In the genomic region with DNA sequence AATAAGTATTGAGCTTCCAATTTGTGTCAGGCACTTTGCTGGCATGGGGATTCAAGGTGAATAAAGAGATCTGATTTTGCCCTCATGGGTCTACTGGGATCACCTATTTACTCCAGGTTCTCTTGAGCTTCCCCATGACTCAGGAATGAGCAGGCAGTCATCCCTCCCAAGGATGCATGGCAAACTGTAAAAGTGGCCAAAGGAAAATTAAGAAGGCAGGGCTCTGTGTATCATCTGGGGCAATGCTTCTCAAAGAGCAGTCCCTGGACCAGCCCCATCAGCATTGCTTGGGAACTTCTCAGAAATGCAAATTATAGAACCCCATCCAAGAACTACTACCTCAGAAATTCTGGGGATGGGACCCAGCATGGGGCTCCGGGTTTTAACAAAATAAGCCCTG, we compare ENCODE assay signal across 35 cellular contexts. TPM values are rescaled to one million over a fixed set of nuclear protein-coding genes. Genes with fewer than 3 reads are reported as not detected.
"Had no signal": no experiment of that assay in that cellular context is flagged by ENCODE, and none has a peak within 500 bp of the region (broad histone marks: within the 10 kb centered on the region; RNA-seq: fewer than 3 reads in every experiment).

No MANE protein-coding gene starts in this region.

- H3K27me3 ChIP-seq: adrenal gland, body of pancreas, gastrocnemius medialis, heart left ventricle had no signal

- H3K4me3 ChIP-seq: adrenal gland, body of pancreas, gastrocnemius medialis, heart left ventricle had no signal

- H3K36me3 Mint-ChIP-seq: activated naive CD4-positive, alpha-beta T cell treated with anti-CD3 and anti-CD28 coated beads, Interleukin-2, amount 50 U/mL, for 24 hours; activated naive CD8-positive, alpha-beta T cell treated with anti-CD3 and anti-CD28 coated beads for 36 hours had no signal

- H3K9me3 ChIP-seq: adrenal gland, body of pancreas, gastrocnemius medialis, heart left ventricle had no signal

- H3K27ac ChIP-seq: adrenal gland, body of pancreas, foreskin keratinocyte, gastrocnemius medialis, heart left ventricle, WERI-Rb-1 had no signal

- FAIRE-seq: colon had no signal

- H3K27me3 Mint-ChIP-seq: activated CD4-positive, alpha-beta T cell treated with anti-CD3 and anti-CD28 coated beads for 36 hours; activated naive CD8-positive, alpha-beta T cell treated with anti-CD3 and anti-CD28 coated beads for 36 hours had no signal

- H3K4me3 Mint-ChIP-seq: activated CD4-positive, alpha-beta memory T cell treated with anti-CD3 and anti-CD28 coated beads, Interleukin-2, amount 10 ng/mL, durations not matched to agents 7 days and 5 days; activated CD4-positive, alpha-beta T cell treated with anti-CD3 and anti-CD28 coated beads for 36 hours; activated CD4-positive, alpha-beta T cell treated with anti-CD3 and anti-CD28 coated beads, Interleukin-2, amount 10 ng/mL, durations not matched to agents 7 days and 5 days; activated naive CD4-positive, alpha-beta T cell treated with anti-CD3 and anti-CD28 coated beads for 36 hours; activated naive CD4-positive, alpha-beta T cell treated with anti-CD3 and anti-CD28 coated beads, Interleukin-2, amount 50 U/mL, for 24 hours; activated naive CD8-positive, alpha-beta T cell treated with anti-CD3 and anti-CD28 coated beads for 36 hours; activated naive CD8-positive, alpha-beta T cell treated with anti-CD3 and anti-CD28 coated beads, Interleukin-2, amount 50 U/mL, for 24 hours; activated T-helper 1 cell treated with anti-CD3 and anti-CD28 coated beads, Interleukin-12 subunit alpha, Interleukin-12 subunit beta, Interleukin-2, Interleukin-4 antibody, amounts not matched to agents 30 ng/mL and 10 ng/mL and 1 ng/mL, durations not matched to agents 14 hours and 24 hours and 36 hours; T-helper 17 cell; T-helper 2 cell treated with Interferon-gamma antibody and Interleukin-4, amounts not matched to agents 5 μg/mL and 100 μg/mL, for 36 hours had no signal

- ATAC-seq: activated CD4-positive, alpha-beta T cell treated with anti-CD3 and anti-CD28 coated beads for 36 hours; activated naive CD8-positive, alpha-beta T cell treated with anti-CD3 and anti-CD28 coated beads, Interleukin-2, amount 50 U/mL, for 24 hours; body of pancreas; esophagus mucosa; foreskin keratinocyte; gastrocnemius medialis; heart left ventricle; T-helper 17 cell had no signal

- DNase-seq: activated CD4-positive, alpha-beta memory T cell treated with anti-CD3 and anti-CD28 coated beads, Interleukin-2, amount 10 ng/mL, durations not matched to agents 7 days and 5 days; activated CD4-positive, alpha-beta T cell treated with anti-CD3 and anti-CD28 coated beads for 36 hours; activated CD4-positive, alpha-beta T cell treated with anti-CD3 and anti-CD28 coated beads, Interleukin-2, amount 10 ng/mL, durations not matched to agents 7 days and 5 days; activated CD4-positive, alpha-beta T cell treated with anti-CD3 and anti-CD28 coated beads, Interleukin-2, amount 50 U/mL, for 4 hours; activated CD4-positive, CD25-positive, alpha-beta regulatory T cell; activated CD4-positive, CD25-positive, alpha-beta regulatory T cell treated with anti-CD3 and anti-CD28 coated beads, Interleukin-2, amount 50 U/mL, for 72 hours; activated CD8-positive, alpha-beta memory T cell treated with anti-CD3 and anti-CD28 coated beads for 24 hours; activated effector memory CD4-positive, alpha-beta T cell treated with anti-CD3 and anti-CD28 coated beads, Interleukin-2, amount 50 U/mL, for 16 hours; activated naive CD4-positive, alpha-beta T cell treated with anti-CD3 and anti-CD28 coated beads for 36 hours; activated naive CD8-positive, alpha-beta T cell treated with anti-CD3 and anti-CD28 coated beads for 36 hours; activated naive CD8-positive, alpha-beta T cell treated with anti-CD3 and anti-CD28 coated beads, Interleukin-2, amount 50 U/mL, for 24 hours; activated T-cell treated with anti-CD3 and anti-CD28 coated beads, Interleukin-2, amount 50 U/mL, for 48 hours; adrenal gland; amygdala; aorta; body of pancreas; caudate nucleus; cortex of kidney; effector CD8-positive, alpha-beta T cell; foreskin keratinocyte; gastrocnemius medialis; glutamatergic neuron; heart left ventricle; T-helper 1 cell; T-helper 17 cell; T1000; WERI-Rb-1 had no signal

- H3K36me3 ChIP-seq: adrenal gland, gastrocnemius medialis, WERI-Rb-1 had no signal

- H3K4me1 ChIP-seq: adrenal gland, body of pancreas, gastrocnemius medialis, heart left ventricle had no signal

- H3K27ac Mint-ChIP-seq: activated CD4-positive, alpha-beta memory T cell treated with anti-CD3 and anti-CD28 coated beads, Interleukin-2, amount 10 ng/mL, durations not matched to agents 7 days and 5 days; activated CD4-positive, alpha-beta T cell treated with anti-CD3 and anti-CD28 coated beads for 36 hours; activated CD4-positive, alpha-beta T cell treated with anti-CD3 and anti-CD28 coated beads, Interleukin-2, amount 10 ng/mL, durations not matched to agents 7 days and 5 days; activated naive CD4-positive, alpha-beta T cell treated with anti-CD3 and anti-CD28 coated beads for 36 hours; activated naive CD4-positive, alpha-beta T cell treated with anti-CD3 and anti-CD28 coated beads, Interleukin-2, amount 50 U/mL, for 24 hours; activated naive CD8-positive, alpha-beta T cell treated with anti-CD3 and anti-CD28 coated beads for 36 hours; activated naive CD8-positive, alpha-beta T cell treated with anti-CD3 and anti-CD28 coated beads, Interleukin-2, amount 50 U/mL, for 24 hours; activated T-helper 1 cell treated with anti-CD3 and anti-CD28 coated beads, Interleukin-12 subunit alpha, Interleukin-12 subunit beta, Interleukin-2, Interleukin-4 antibody, amounts not matched to agents 30 ng/mL and 10 ng/mL and 1 ng/mL, durations not matched to agents 14 hours and 24 hours and 36 hours; activated T-helper 2 cell treated with anti-CD3 and anti-CD28 coated beads, Interferon-gamma antibody, Interleukin-2, Interleukin-4, amounts not matched to agents 10 μg/mL and 5 μg/mL and 100 μg/mL, durations not matched to agents 14 hours and 24 hours and 36 hours; T-helper 17 cell; T-helper 2 cell treated with Interferon-gamma antibody and Interleukin-4, amounts not matched to agents 5 μg/mL and 100 μg/mL, for 36 hours had no signal

- H3K4me1 Mint-ChIP-seq: activated CD4-positive, alpha-beta memory T cell treated with anti-CD3 and anti-CD28 coated beads, Interleukin-2, amount 10 ng/mL, durations not matched to agents 7 days and 5 days; activated CD4-positive, alpha-beta T cell treated with anti-CD3 and anti-CD28 coated beads for 36 hours; activated CD4-positive, alpha-beta T cell treated with anti-CD3 and anti-CD28 coated beads, Interleukin-2, amount 10 ng/mL, durations not matched to agents 7 days and 5 days; activated naive CD4-positive, alpha-beta T cell treated with anti-CD3 and anti-CD28 coated beads, Interleukin-2, amount 50 U/mL, for 24 hours; activated naive CD8-positive, alpha-beta T cell treated with anti-CD3 and anti-CD28 coated beads for 36 hours; activated naive CD8-positive, alpha-beta T cell treated with anti-CD3 and anti-CD28 coated beads, Interleukin-2, amount 50 U/mL, for 24 hours; T-helper 17 cell had no signal

- H3K9me3 Mint-ChIP-seq: activated CD4-positive, alpha-beta memory T cell treated with anti-CD3 and anti-CD28 coated beads, Interleukin-2, amount 10 ng/mL, durations not matched to agents 7 days and 5 days; activated CD4-positive, alpha-beta T cell treated with anti-CD3 and anti-CD28 coated beads, Interleukin-2, amount 10 ng/mL, durations not matched to agents 7 days and 5 days; activated naive CD4-positive, alpha-beta T cell treated with anti-CD3 and anti-CD28 coated beads for 36 hours; activated naive CD4-positive, alpha-beta T cell treated with anti-CD3 and anti-CD28 coated beads, Interleukin-2, amount 50 U/mL, for 24 hours; activated naive CD8-positive, alpha-beta T cell treated with anti-CD3 and anti-CD28 coated beads for 36 hours; activated naive CD8-positive, alpha-beta T cell treated with anti-CD3 and anti-CD28 coated beads, Interleukin-2, amount 50 U/mL, for 24 hours; activated T-helper 1 cell treated with anti-CD3 and anti-CD28 coated beads, Interleukin-12 subunit alpha, Interleukin-12 subunit beta, Interleukin-2, Interleukin-4 antibody, amounts not matched to agents 30 ng/mL and 10 ng/mL and 1 ng/mL, durations not matched to agents 14 hours and 24 hours and 36 hours; activated T-helper 2 cell treated with anti-CD3 and anti-CD28 coated beads, Interferon-gamma antibody, Interleukin-2, Interleukin-4, amounts not matched to agents 10 μg/mL and 5 μg/mL and 100 μg/mL, durations not matched to agents 14 hours and 24 hours and 36 hours; T-helper 2 cell treated with Interferon-gamma antibody and Interleukin-4, amounts not matched to agents 5 μg/mL and 100 μg/mL, for 36 hours had no signal

RNA-seq across cellular contexts. Expression of a gene that starts 48.7 kb away (rescaled TPM):
- total RNA-seq: chondrocyte, epithelial cell of proximal tubule had no signal
- polyA plus RNA-seq: foreskin keratinocyte had no signal
